34 cellular contexts compared by ENCODE assay signal in genomic region chr22:17963015-17963414, GRCh38.
"Had no signal": no experiment of that assay in that cellular context is flagged by ENCODE, and none has a peak within 500 bp of the region (broad histone marks: within the 10 kb centered on the region; RNA-seq: fewer than 3 reads in every experiment).

No MANE protein-coding gene starts in this region.

- H3K36me3 ChIP-seq: adrenal gland, cardiac muscle cell, gastroesophageal sphincter, neural progenitor cell, right atrium auricular region, upper lobe of left lung, vagina had no signal

- H3K4me1 Mint-ChIP-seq: activated CD4-positive, alpha-beta T cell treated with anti-CD3 and anti-CD28 coated beads for 36 hours had no signal

- H3K27ac Mint-ChIP-seq: activated CD4-positive, alpha-beta T cell treated with anti-CD3 and anti-CD28 coated beads for 36 hours; activated CD8-positive, alpha-beta memory T cell treated with anti-CD3 and anti-CD28 coated beads, Interleukin-2, amount 10 ng/mL, durations not matched to agents 7 days and 5 days; activated CD8-positive, alpha-beta T cell treated with anti-CD3 and anti-CD28 coated beads, Interleukin-2, amount 10 ng/mL, durations not matched to agents 7 days and 5 days; activated naive CD8-positive, alpha-beta T cell treated with anti-CD3 and anti-CD28 coated beads for 36 hours; effector memory CD8-positive, alpha-beta T cell; mesothelial cell of epicardium; naive thymus-derived CD4-positive, alpha-beta T cell; T-helper 1 cell treated with Interleukin-12 subunit alpha and Interleukin-12 subunit beta and Interleukin-4 antibody, amounts not matched to agents 30 μg/mL and 1 μg/mL, for 36 hours had no signal

- H3K4me3 ChIP-seq: adrenal gland, cardiac muscle cell, gastroesophageal sphincter, neural progenitor cell, psoas muscle, right atrium auricular region, smooth muscle cell, upper lobe of left lung, vagina had no signal

- H3K27ac ChIP-seq: adrenal gland, neural progenitor cell, parathyroid adenoma, psoas muscle, upper lobe of left lung, vagina had no signal

- H3K36me3 Mint-ChIP-seq: mesothelial cell of epicardium, neural progenitor cell had no signal

- DNase-seq: activated CD4-positive, alpha-beta T cell treated with anti-CD3 and anti-CD28 coated beads for 36 hours; activated CD4-positive, CD25-positive, alpha-beta regulatory T cell; activated CD8-positive, alpha-beta memory T cell treated with anti-CD3 and anti-CD28 coated beads, Interleukin-2, amount 10 ng/mL, durations not matched to agents 7 days and 5 days; activated CD8-positive, alpha-beta T cell treated with anti-CD3 and anti-CD28 coated beads, Interleukin-2, amount 10 ng/mL, durations not matched to agents 7 days and 5 days; activated naive CD4-positive, alpha-beta T cell; activated naive CD8-positive, alpha-beta T cell treated with anti-CD3 and anti-CD28 coated beads for 36 hours; activated T-cell treated with anti-CD3 and anti-CD28 coated beads, Interleukin-2, amount 50 U/mL, for 48 hours; adrenal gland; aorta; cortex of kidney; effector memory CD8-positive, alpha-beta T cell; head of caudate nucleus; hippocampal formation; left cardiac atrium; mammary epithelial cell; naive thymus-derived CD4-positive, alpha-beta T cell; occipital lobe; psoas muscle; stimulated activated CD4-positive, alpha-beta T cell treated with anti-CD3 and anti-CD28 coated beads, Interleukin-15, amount 100 ng/mL, for 24 hours; stimulated activated CD4-positive, alpha-beta T cell treated with anti-CD3 and anti-CD28 coated beads, Interleukin-2, amount 100 ng/mL, for 24 hours; stimulated activated naive CD4-positive, alpha-beta T cell treated with Interleukin-2 at 50 U/mL for 16 hours; substantia nigra; SW 1271; upper lobe of left lung had no signal

- ATAC-seq: activated CD4-positive, alpha-beta T cell treated with anti-CD3 and anti-CD28 coated beads for 36 hours; activated CD8-positive, alpha-beta memory T cell treated with anti-CD3 and anti-CD28 coated beads, Interleukin-2, amount 10 ng/mL, durations not matched to agents 7 days and 5 days; activated CD8-positive, alpha-beta T cell treated with anti-CD3 and anti-CD28 coated beads, Interleukin-2, amount 10 ng/mL, durations not matched to agents 7 days and 5 days; effector memory CD8-positive, alpha-beta T cell; gastroesophageal sphincter; left cardiac atrium; naive thymus-derived CD4-positive, alpha-beta T cell had no signal

- H3K4me3 Mint-ChIP-seq: activated CD4-positive, alpha-beta T cell treated with anti-CD3 and anti-CD28 coated beads for 36 hours; activated CD8-positive, alpha-beta memory T cell treated with anti-CD3 and anti-CD28 coated beads, Interleukin-2, amount 10 ng/mL, durations not matched to agents 7 days and 5 days; activated CD8-positive, alpha-beta T cell treated with anti-CD3 and anti-CD28 coated beads, Interleukin-2, amount 10 ng/mL, durations not matched to agents 7 days and 5 days; activated naive CD8-positive, alpha-beta T cell treated with anti-CD3 and anti-CD28 coated beads for 36 hours; brain; effector memory CD8-positive, alpha-beta T cell; mesothelial cell of epicardium; neural progenitor cell; T-helper 1 cell treated with Interleukin-12 subunit alpha and Interleukin-12 subunit beta and Interleukin-4 antibody, amounts not matched to agents 30 μg/mL and 1 μg/mL, for 36 hours had no signal

- H3K9ac ChIP-seq: neural progenitor cell, parathyroid adenoma had no signal

- H3K9me3 Mint-ChIP-seq: activated naive CD8-positive, alpha-beta T cell treated with anti-CD3 and anti-CD28 coated beads for 36 hours; brain; effector memory CD8-positive, alpha-beta T cell; mesothelial cell of epicardium; neural progenitor cell; T-helper 1 cell treated with Interleukin-12 subunit alpha and Interleukin-12 subunit beta and Interleukin-4 antibody, amounts not matched to agents 30 μg/mL and 1 μg/mL, for 36 hours had no signal

- H3K9me3 ChIP-seq: adrenal gland, gastroesophageal sphincter, psoas muscle, right atrium auricular region, upper lobe of left lung, vagina had no signal

- H3K27me3 ChIP-seq: adrenal gland, cardiac muscle cell, gastroesophageal sphincter, neural progenitor cell, right atrium auricular region, upper lobe of left lung, vagina had no signal

- H3K27me3 Mint-ChIP-seq: activated CD4-positive, alpha-beta T cell treated with anti-CD3 and anti-CD28 coated beads for 36 hours; activated CD8-positive, alpha-beta memory T cell treated with anti-CD3 and anti-CD28 coated beads, Interleukin-2, amount 10 ng/mL, durations not matched to agents 7 days and 5 days; activated naive CD8-positive, alpha-beta T cell treated with anti-CD3 and anti-CD28 coated beads for 36 hours; effector memory CD8-positive, alpha-beta T cell; naive thymus-derived CD4-positive, alpha-beta T cell had no signal
